In genomic region chr2:53823639-53824038, GRCh38 we compare ENCODE assay signal across 6 cellular contexts. TPM values are rescaled to one million over a fixed set of nuclear protein-coding genes. Genes with fewer than 3 reads are reported as not detected.
DNase-seq lines count a peak whose midpoint lies in the region; ATAC-seq and TF ChIP-seq lines count a peak whose summit lies in the region.
"Not testable (repeated sequence)": the region's sequence is repeated elsewhere in the genome, so short reads cannot be mapped to it uniquely, and the experiment has no call there.

No MANE protein-coding gene starts in this region.

- not testable (repeated sequence) for H3K36me3 ChIP-seq in cardiac muscle cell

- not testable (repeated sequence) for H3K9me3 ChIP-seq in cardiac muscle cell (ENCODE audit: low read depth)

- H3K27ac Mint-ChIP-seq in activated T-cell treated with anti-CD3 and anti-CD28 coated beads, Interleukin-2, amount 50 U/mL, for 72 hours: not testable (repeated sequence)

- H3K27ac ChIP-seq in 22Rv1, cardiac muscle cell: not testable (repeated sequence)

- H3K27me3 Mint-ChIP-seq in activated T-cell treated with anti-CD3 and anti-CD28 coated beads, Interleukin-2, amount 50 U/mL, for 72 hours (ENCODE audit: low read depth): not testable (repeated sequence)

- not testable (repeated sequence) for H3K27me3 ChIP-seq in cardiac muscle cell

- not testable (repeated sequence) for H3K4me1 Mint-ChIP-seq in activated T-cell treated with anti-CD3 and anti-CD28 coated beads, Interleukin-2, amount 50 U/mL, for 72 hours (ENCODE audit: low read depth)

- H3K36me3 Mint-ChIP-seq in activated T-cell treated with anti-CD3 and anti-CD28 coated beads, Interleukin-2, amount 50 U/mL, for 72 hours (ENCODE audit: insufficient read depth in 2 of 2): not testable (repeated sequence)

- H3K4me1 ChIP-seq in cardiac muscle cell (ENCODE audit: low read depth): not testable (repeated sequence)

- peak; percentile 57 for TF ChIP-seq CTCF in 22Rv1 (IDR thresholded peaks at IDR 0.05)
- peak; percentile 12 for TF ChIP-seq CTCF in cardiac muscle cell (IDR thresholded peaks at IDR 0.05; ENCODE audit: low read depth, low read length)

- H3K4me3 Mint-ChIP-seq in activated T-cell treated with anti-CD3 and anti-CD28 coated beads, Interleukin-2, amount 50 U/mL, for 72 hours: not testable (repeated sequence)

- H3K9me3 Mint-ChIP-seq in activated T-cell treated with anti-CD3 and anti-CD28 coated beads, Interleukin-2, amount 50 U/mL, for 72 hours: not testable (repeated sequence)

- peak; percentile 69 for ATAC-seq in GM18868 (IDR thresholded peaks at IDR 0.05; ENCODE audit: unreplicated experiment)
- ATAC-seq in activated T-cell treated with anti-CD3 and anti-CD28 coated beads, Interleukin-2, amount 50 U/mL, for 72 hours (replicated peaks in 1 of 2): not testable (repeated sequence)

- not testable (repeated sequence) for H3K4me3 ChIP-seq in cardiac muscle cell

- peak; percentile 14 for DNase-seq in M059J (ENCODE audit: low read depth)
- peak; percentile 15 for DNase-seq in RPMI7951 (ENCODE audit: low read depth)
- peak; percentile 10 to 16 for DNase-seq in activated T-cell treated with anti-CD3 and anti-CD28 coated beads, Interleukin-2, amount 50 U/mL, for 72 hours
- DNase-seq in cardiac muscle cell (ENCODE audit: low read depth in 1 of 2, low spot score in 1 of 2): peak in 1 of 2 donors; percentile 6

RNA-seq across cellular contexts. Expression of gene GPR75, which starts 36.1 kb away (rescaled TPM):
- 1.0 and 2.7 TPM in 2 replicates for total RNA-seq in M059J (2014; rRNA removed; shearing (Covaris generic))
- total RNA-seq in RPMI7951 (2014; rRNA removed; shearing (Covaris generic)): 1.1 and 1.4 TPM in 2 replicates
- 1 to 10 TPM; 1.0 to 1.2 TPM for total RNA-seq in activated T-cell treated with anti-CD3 and anti-CD28 coated beads, Interleukin-2, amount 50 U/mL, for 72 hours
- 0.99 and 1.2 TPM in 2 replicates for total RNA-seq in cardiac muscle cell
- polyA plus RNA-seq in cardiac muscle cell: 0.15 TPM in 1 of 2 replicates, not detected in the other

RNA-seq across cellular contexts. Expression of gene ERLEC1, which starts 36.8 kb away (rescaled TPM):
- 64.7 and 107 TPM in 2 replicates for total RNA-seq in M059J (2014; rRNA removed; shearing (Covaris generic))
- total RNA-seq in RPMI7951 (2014; rRNA removed; shearing (Covaris generic)): 91.2 and 103 TPM in 2 replicates
- 10 to 100 TPM; 24.4 to 31.4 TPM for total RNA-seq in activated T-cell treated with anti-CD3 and anti-CD28 coated beads, Interleukin-2, amount 50 U/mL, for 72 hours
- 50.8 and 106 TPM in 2 replicates for total RNA-seq in cardiac muscle cell
- 46.1 and 50.1 TPM in 2 replicates for polyA plus RNA-seq in cardiac muscle cell

RNA-seq across cellular contexts. Expression of gene ASB3, which starts 36.9 kb away (rescaled TPM):
- total RNA-seq in M059J (2014; rRNA removed; shearing (Covaris generic)): 30.8 and 31.8 TPM in 2 replicates
- total RNA-seq in RPMI7951 (2014; rRNA removed; shearing (Covaris generic)): 35.1 and 40.3 TPM in 2 replicates
- 10 to 100 TPM; 29.6 to 31.7 TPM for total RNA-seq in activated T-cell treated with anti-CD3 and anti-CD28 coated beads, Interleukin-2, amount 50 U/mL, for 72 hours
- 30.1 and 36.5 TPM in 2 replicates for total RNA-seq in cardiac muscle cell
- 34.4 and 48.1 TPM in 2 replicates for polyA plus RNA-seq in cardiac muscle cell

RNA-seq across cellular contexts. Expression of gene CHAC2, which starts 56.0 kb away (rescaled TPM):
- 13.9 and 14.6 TPM in 2 replicates for total RNA-seq in M059J (2014; rRNA removed; shearing (Covaris generic))
- total RNA-seq in RPMI7951 (2014; rRNA removed; shearing (Covaris generic)): 18.0 and 19.9 TPM in 2 replicates
- 10 to 100 TPM in 1 of 2 donors, 1 to 10 TPM in 1; 9.4 to 12.5 TPM for total RNA-seq in activated T-cell treated with anti-CD3 and anti-CD28 coated beads, Interleukin-2, amount 50 U/mL, for 72 hours
- total RNA-seq in cardiac muscle cell: 2.8 and 3.0 TPM in 2 replicates
- 3.7 and 4.1 TPM in 2 replicates for polyA plus RNA-seq in cardiac muscle cell
